In the genomic region with DNA sequence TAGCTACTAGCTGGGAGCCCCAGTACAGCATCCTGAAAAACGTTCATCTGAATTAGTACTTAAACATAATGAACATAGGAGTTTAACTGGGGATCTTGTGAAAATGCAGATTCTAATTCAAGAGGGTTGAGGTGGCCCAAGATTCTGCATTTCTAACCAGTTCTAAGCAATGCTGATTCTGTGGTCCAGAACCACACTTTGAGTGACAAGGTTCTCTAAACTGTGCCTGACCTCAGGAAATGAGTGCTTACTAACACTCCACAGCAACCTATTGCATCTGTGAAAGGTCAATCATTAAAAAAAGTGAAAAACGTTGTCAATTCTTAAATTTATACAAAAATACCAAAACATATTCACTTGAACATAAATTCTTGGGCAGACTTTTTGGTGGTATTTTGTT, we compare ENCODE assay signal across 1 cellular context.
A peak's percentile ranks its signal among the peaks of the same experiment; 100 is the strongest.
TF ChIP-seq lines count a peak whose summit lies in the region.

No MANE protein-coding gene starts in this region.

TF ChIP-seq in GM12878, 131 proteins besides CTCF, POLR2A, EP300 and RAD21:
- TF ChIP-seq, protein P1, sequence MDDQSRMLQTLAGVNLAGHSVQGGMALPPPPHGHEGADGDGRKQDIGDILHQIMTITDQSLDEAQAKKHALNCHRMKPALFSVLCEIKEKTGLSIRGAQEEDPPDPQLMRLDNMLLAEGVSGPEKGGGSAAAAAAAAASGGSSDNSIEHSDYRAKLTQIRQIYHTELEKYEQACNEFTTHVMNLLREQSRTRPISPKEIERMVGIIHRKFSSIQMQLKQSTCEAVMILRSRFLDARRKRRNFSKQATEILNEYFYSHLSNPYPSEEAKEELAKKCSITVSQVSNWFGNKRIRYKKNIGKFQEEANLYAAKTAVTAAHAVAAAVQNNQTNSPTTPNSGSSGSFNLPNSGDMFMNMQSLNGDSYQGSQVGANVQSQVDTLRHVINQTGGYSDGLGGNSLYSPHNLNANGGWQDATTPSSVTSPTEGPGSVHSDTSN (IDR thresholded peaks at IDR 0.05; ENCODE audit: insufficient replicate concordance, low read depth, low read length): peak; percentile 67
- no peak for TF ChIP-seq TBL1XR1 (IDR thresholded peaks at IDR 0.05; ENCODE audit: low read depth, low read length)
- TF ChIP-seq, protein P2, sequence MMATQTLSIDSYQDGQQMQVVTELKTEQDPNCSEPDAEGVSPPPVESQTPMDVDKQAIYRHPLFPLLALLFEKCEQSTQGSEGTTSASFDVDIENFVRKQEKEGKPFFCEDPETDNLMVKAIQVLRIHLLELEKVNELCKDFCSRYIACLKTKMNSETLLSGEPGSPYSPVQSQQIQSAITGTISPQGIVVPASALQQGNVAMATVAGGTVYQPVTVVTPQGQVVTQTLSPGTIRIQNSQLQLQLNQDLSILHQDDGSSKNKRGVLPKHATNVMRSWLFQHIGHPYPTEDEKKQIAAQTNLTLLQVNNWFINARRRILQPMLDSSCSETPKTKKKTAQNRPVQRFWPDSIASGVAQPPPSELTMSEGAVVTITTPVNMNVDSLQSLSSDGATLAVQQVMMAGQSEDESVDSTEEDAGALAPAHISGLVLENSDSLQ (IDR thresholded peaks at IDR 0.05): peak; percentile 91
- peak; percentile 73 for TF ChIP-seq RUNX3 (IDR thresholded peaks at IDR 0.05; ENCODE audit: low read length)
- TF ChIP-seq, protein P3, sequence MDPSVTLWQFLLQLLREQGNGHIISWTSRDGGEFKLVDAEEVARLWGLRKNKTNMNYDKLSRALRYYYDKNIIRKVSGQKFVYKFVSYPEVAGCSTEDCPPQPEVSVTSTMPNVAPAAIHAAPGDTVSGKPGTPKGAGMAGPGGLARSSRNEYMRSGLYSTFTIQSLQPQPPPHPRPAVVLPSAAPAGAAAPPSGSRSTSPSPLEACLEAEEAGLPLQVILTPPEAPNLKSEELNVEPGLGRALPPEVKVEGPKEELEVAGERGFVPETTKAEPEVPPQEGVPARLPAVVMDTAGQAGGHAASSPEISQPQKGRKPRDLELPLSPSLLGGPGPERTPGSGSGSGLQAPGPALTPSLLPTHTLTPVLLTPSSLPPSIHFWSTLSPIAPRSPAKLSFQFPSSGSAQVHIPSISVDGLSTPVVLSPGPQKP (IDR thresholded peaks at IDR 0.05; ENCODE audit: low read depth, low read length): no peak
- no peak for TF ChIP-seq IKZF1 (conservative IDR thresholded peaks at IDR 0.05)
- no peak for TF ChIP-seq MEF2A (IDR thresholded peaks at IDR 0.05; ENCODE audit: insufficient read depth, low read depth, low read length)
- TF ChIP-seq TCF7 (IDR thresholded peaks at IDR 0.05; ENCODE audit: borderline replicate concordance): no peak
- TF ChIP-seq, protein P4, sequence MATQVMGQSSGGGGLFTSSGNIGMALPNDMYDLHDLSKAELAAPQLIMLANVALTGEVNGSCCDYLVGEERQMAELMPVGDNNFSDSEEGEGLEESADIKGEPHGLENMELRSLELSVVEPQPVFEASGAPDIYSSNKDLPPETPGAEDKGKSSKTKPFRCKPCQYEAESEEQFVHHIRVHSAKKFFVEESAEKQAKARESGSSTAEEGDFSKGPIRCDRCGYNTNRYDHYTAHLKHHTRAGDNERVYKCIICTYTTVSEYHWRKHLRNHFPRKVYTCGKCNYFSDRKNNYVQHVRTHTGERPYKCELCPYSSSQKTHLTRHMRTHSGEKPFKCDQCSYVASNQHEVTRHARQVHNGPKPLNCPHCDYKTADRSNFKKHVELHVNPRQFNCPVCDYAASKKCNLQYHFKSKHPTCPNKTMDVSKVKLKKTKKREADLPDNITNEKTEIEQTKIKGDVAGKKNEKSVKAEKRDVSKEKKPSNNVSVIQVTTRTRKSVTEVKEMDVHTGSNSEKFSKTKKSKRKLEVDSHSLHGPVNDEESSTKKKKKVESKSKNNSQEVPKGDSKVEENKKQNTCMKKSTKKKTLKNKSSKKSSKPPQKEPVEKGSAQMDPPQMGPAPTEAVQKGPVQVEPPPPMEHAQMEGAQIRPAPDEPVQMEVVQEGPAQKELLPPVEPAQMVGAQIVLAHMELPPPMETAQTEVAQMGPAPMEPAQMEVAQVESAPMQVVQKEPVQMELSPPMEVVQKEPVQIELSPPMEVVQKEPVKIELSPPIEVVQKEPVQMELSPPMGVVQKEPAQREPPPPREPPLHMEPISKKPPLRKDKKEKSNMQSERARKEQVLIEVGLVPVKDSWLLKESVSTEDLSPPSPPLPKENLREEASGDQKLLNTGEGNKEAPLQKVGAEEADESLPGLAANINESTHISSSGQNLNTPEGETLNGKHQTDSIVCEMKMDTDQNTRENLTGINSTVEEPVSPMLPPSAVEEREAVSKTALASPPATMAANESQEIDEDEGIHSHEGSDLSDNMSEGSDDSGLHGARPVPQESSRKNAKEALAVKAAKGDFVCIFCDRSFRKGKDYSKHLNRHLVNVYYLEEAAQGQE (IDR thresholded peaks at IDR 0.05; ENCODE audit: low read depth, low read length): no peak
- TF ChIP-seq MXI1 (IDR thresholded peaks at IDR 0.05; ENCODE audit: low read depth, low read length): no peak
- TF ChIP-seq, protein P5, sequence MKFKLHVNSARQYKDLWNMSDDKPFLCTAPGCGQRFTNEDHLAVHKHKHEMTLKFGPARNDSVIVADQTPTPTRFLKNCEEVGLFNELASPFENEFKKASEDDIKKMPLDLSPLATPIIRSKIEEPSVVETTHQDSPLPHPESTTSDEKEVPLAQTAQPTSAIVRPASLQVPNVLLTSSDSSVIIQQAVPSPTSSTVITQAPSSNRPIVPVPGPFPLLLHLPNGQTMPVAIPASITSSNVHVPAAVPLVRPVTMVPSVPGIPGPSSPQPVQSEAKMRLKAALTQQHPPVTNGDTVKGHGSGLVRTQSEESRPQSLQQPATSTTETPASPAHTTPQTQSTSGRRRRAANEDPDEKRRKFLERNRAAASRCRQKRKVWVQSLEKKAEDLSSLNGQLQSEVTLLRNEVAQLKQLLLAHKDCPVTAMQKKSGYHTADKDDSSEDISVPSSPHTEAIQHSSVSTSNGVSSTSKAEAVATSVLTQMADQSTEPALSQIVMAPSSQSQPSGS (IDR thresholded peaks at IDR 0.05; ENCODE audit: low read length): no peak
- 0 out of 2 replicates have a peak, but pooled peaks have one; percentile 48 for TF ChIP-seq ZNF217 (IDR thresholded peaks at IDR 0.05)
- 0 out of 2 replicates have a peak, but pooled peaks have one; percentile 11 for TF ChIP-seq NBN (IDR thresholded peaks at IDR 0.05)
- TF ChIP-seq CBX3 (IDR thresholded peaks at IDR 0.05; ENCODE audit: borderline replicate concordance, low read depth): no peak
